ENCODE assay signal across 13 cellular contexts in the genomic region with DNA sequence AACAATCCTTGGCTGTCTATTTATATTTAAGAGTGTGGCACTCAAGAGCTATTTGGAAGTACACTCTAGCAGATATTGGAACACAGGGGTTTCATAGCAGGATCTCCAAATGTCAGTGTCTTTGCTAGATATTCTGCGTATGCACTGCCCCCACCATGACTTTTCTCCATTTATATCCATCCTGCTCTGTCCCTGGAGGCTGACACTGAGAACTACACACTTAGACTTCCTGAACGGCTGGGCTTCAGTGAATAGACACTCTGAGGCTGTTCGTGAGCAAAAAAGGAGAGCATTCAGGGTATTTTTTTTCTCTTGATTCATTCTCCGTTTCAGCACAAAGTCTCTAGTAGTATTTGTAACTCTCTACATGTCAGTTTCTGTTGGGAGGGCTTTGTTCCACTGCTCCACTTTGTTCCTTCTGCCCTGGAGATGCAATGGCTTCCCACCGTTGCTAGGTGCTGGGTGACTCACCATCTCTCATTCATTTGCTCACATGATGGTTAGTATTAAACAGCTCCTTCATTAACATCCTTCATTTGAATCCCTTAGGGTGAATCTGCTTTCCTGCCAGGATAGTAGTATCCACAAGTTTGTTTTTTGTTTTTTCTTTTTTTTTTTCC.
DNase-seq lines count a peak whose midpoint lies in the region; ATAC-seq, FAIRE-seq and TF ChIP-seq lines count a peak whose summit lies in the region.
"Had no signal": no experiment of that assay in that cellular context is flagged by ENCODE, and none has a peak within 500 bp of the region (broad histone marks: within the 10 kb centered on the region; RNA-seq: fewer than 3 reads in every experiment).

No MANE protein-coding gene starts in this region.

- no peaks in the 10 kb centered on the region for H3K27me3 Mint-ChIP-seq in neural crest cell (ENCODE audit: low read depth)
- H3K27me3 Mint-ChIP-seq: stimulated activated naive B cell treated with anti-CD40 and anti-IgM and Interleukin-4, amounts not matched to agents 10 μg/mL and 1 μg/mL and 100 μg/mL, for 72 hours had no signal

- H2AFZ ChIP-seq in GM12878 (ENCODE audit: control insufficient read depth, low read depth, low read length) = no peak overlapping the region
- H2AFZ ChIP-seq: GM23248 had no signal

- no peaks in the 10 kb centered on the region for H3K36me3 Mint-ChIP-seq in neural crest cell (ENCODE audit: low read depth)
- H3K36me3 Mint-ChIP-seq: stimulated activated naive B cell treated with anti-CD40 and anti-IgM and Interleukin-4, amounts not matched to agents 10 μg/mL and 1 μg/mL and 100 μg/mL, for 72 hours had no signal

- no peaks in the 10 kb centered on the region for H3K9me3 ChIP-seq in GM12878 (replicated peaks; ENCODE audit: control insufficient read depth, insufficient read depth, low read length)

- SMC1A ChIA-PET in GM12878 (lab: Charles Lee; ENCODE audit: uncharacterized antibody, unreplicated experiment) = interaction anchor here (1.0 to 2.2 kb wide), 3 partner anchors 9 to 198 kb away, joined by 3 to 8 read pairs (median 3); no protein-coding TSS in a partner anchor

- FAIRE-seq in GM12878 (lab: Jason Lieb, UNC) (no peak), GM12891 (lab: Jason Lieb, UNC) (no peak)

- no TSS peak for BruUV-seq in GM12878 (replicated peaks; lab: Mats Ljungman, UMichigan)

- DNase-seq in HT-29 (ENCODE audit: low spot score) = peak; percentile 15
- DNase-seq in GM12878 (ENCODE audit: low read depth, low spot score) = no peak
- peak; percentile 22 for DNase-seq in neural crest cell (ENCODE audit: low read depth, low spot score)
- no peak for DNase-seq in activated naive CD4-positive, alpha-beta T cell treated with Interleukin-2 at 50 U/mL for 16 hours
- no peak for DNase-seq in KBM-7
- no peak for DNase-seq in GM12891 (ENCODE audit: insufficient read length, low spot score)
- DNase-seq: activated CD8-positive, alpha-beta memory T cell treated with anti-CD3 and anti-CD28 coated beads, Interleukin-2, amount 50 U/mL, for 4 hours; GM23248; Karpas-422; left cardiac atrium; stimulated activated naive B cell treated with anti-CD40 and anti-IgM and Interleukin-4, amounts not matched to agents 10 μg/mL and 1 μg/mL and 100 μg/mL, for 72 hours had no signal

- H3K79me2 ChIP-seq in GM12878 (ENCODE audit: control insufficient read depth, insufficient read depth, low read length) = no peaks in the 10 kb centered on the region

- H3K4me2 ChIP-seq in GM12878 (ENCODE audit: control insufficient read depth, insufficient read depth) = no peak overlapping the region

- no peaks in the 10 kb centered on the region for H3K36me3 ChIP-seq in GM12878 (ENCODE audit: control insufficient read depth in 2 of 2, insufficient read depth in 2 of 2, low read length in 1 of 2)

- peak overlapping the region; percentile 25 for H3K4me3 Mint-ChIP-seq in neural crest cell
- H3K4me3 Mint-ChIP-seq: stimulated activated naive B cell treated with anti-CD40 and anti-IgM and Interleukin-4, amounts not matched to agents 10 μg/mL and 1 μg/mL and 100 μg/mL, for 72 hours had no signal

- CTCF ChIA-PET in GM12878 (lab: Yijun Ruan, JAX) = interaction anchor here (0.7 to 2.1 kb wide), 2 partner anchors 11 to 353 kb away, joined by 3 to 8 read pairs; no protein-coding TSS in a partner anchor

- H3K27me3 ChIP-seq in GM12878 (replicated peaks in 1 of 2; ENCODE audit: control insufficient read depth in 2 of 2, insufficient read depth in 2 of 2, low read length in 1 of 2) = no peaks in the 10 kb centered on the region

- H3K4me1 Mint-ChIP-seq in neural crest cell = peaks cover 22% of the 10 kb centered on the region
- H3K4me1 Mint-ChIP-seq: stimulated activated naive B cell treated with anti-CD40 and anti-IgM and Interleukin-4, amounts not matched to agents 10 μg/mL and 1 μg/mL and 100 μg/mL, for 72 hours had no signal

- no peak for TF ChIP-seq EP300 in GM12878 (IDR thresholded peaks at IDR 0.05; ENCODE audit: borderline replicate concordance in 1 of 2, control insufficient read depth in 1 of 2, low read depth in 2 of 2, low read length in 2 of 2)

- no peaks in the 10 kb centered on the region for H3K4me1 ChIP-seq in GM12878 (ENCODE audit: control insufficient read depth, insufficient read depth, low read length)

- H3K27ac ChIP-seq in GM12878 (ENCODE audit: control insufficient read depth, insufficient read depth) = no peak overlapping the region
- H3K27ac ChIP-seq: GM23248, SK-N-MC had no signal

- intact Hi-C loops in GM12878 (cut with micrococcal nuclease; ENCODE audit: unreplicated experiment) = no loop called here

- ATAC-seq in GM18520 (IDR thresholded peaks at IDR 0.05; ENCODE audit: unreplicated experiment) (peak; percentile 47), GM12878 (peak; percentile 81)
- ATAC-seq: left cardiac atrium; stimulated activated naive B cell treated with anti-CD40 and anti-IgM and Interleukin-4, amounts not matched to agents 10 μg/mL and 1 μg/mL and 100 μg/mL, for 72 hours had no signal

- H3K4me3 ChIP-seq in GM12878 = no peak overlapping the region
- H3K4me3 ChIP-seq: GM23248, SK-N-MC had no signal

- TF ChIP-seq POLR2A in GM12878 (IDR thresholded peaks at IDR 0.05; ENCODE audit: low read depth, low read length) (no peak), GM12891 (IDR thresholded peaks at IDR 0.05; ENCODE audit: low read depth, low read length) (no peak)

- peak overlapping the region; percentile 30 for H3K27ac Mint-ChIP-seq in neural crest cell (ENCODE audit: unreplicated experiment)
- H3K27ac Mint-ChIP-seq: stimulated activated naive B cell treated with anti-CD40 and anti-IgM and Interleukin-4, amounts not matched to agents 10 μg/mL and 1 μg/mL and 100 μg/mL, for 72 hours had no signal

- H3K9ac ChIP-seq in GM12878 (ENCODE audit: control insufficient read depth, insufficient read depth, low read length) = no peak overlapping the region
- H3K9ac ChIP-seq: GM23248 had no signal

- H3K9me3 Mint-ChIP-seq in neural crest cell = peaks cover 6% of the 10 kb centered on the region
- H3K9me3 Mint-ChIP-seq: stimulated activated naive B cell treated with anti-CD40 and anti-IgM and Interleukin-4, amounts not matched to agents 10 μg/mL and 1 μg/mL and 100 μg/mL, for 72 hours had no signal

- TF ChIP-seq CTCF in GM12878 (IDR thresholded peaks at IDR 0.05 in 2 of 3, conservative IDR thresholded peaks at IDR 0.05 in 1 of 3; ENCODE audit: control insufficient read depth in 2 of 3, extremely low read depth in 1 of 3, insufficient read depth in 1 of 3, low read depth in 3 of 3, low read length in 3 of 3) = no peak
- peak; percentile 49 for TF ChIP-seq CTCF in neural crest cell (conservative IDR thresholded peaks at IDR 0.05)

- RAD21 ChIA-PET in GM12878 (lab: Charles Lee; ENCODE audit: unreplicated experiment) = no interaction called here

- H4K20me1 ChIP-seq in GM12878 (ENCODE audit: control insufficient read depth, insufficient read depth) = no peaks in the 10 kb centered on the region

- 34% methylated on average over 5 of the region's 5 CpGs for WGBS in GM12878 (ENCODE audit: insufficient coverage, insufficient replicate concordance, low lambda C conversion rate, missing lambda C conversion rate)

- POLR2A ChIA-PET in GM12878 (lab: Charles Lee) = interaction anchor here (0.7 kb wide), 1 partner anchor 24 kb away, joined by 3 read pairs; no protein-coding TSS in a partner anchor

- in situ Hi-C loops in GM12878 (cut with MboI) = no loop called here
- in situ Hi-C loops in KBM-7 (cut with MboI; ENCODE audit: low pct_unique_long_range_greater_than_20kb, low sequenced_read_pairs) = no loop called here

- TF ChIP-seq RAD21 in GM12878 (IDR thresholded peaks at IDR 0.05; ENCODE audit: insufficient read depth, low read depth, low read length) = no peak

TF ChIP-seq in GM12878, 131 proteins besides CTCF, POLR2A, EP300 and RAD21 (continues in another document):
- TF ChIP-seq POLR2AphosphoS2 (IDR thresholded peaks at IDR 0.05; ENCODE audit: low read depth, low read length) (no peak), MTA3 (IDR thresholded peaks at IDR 0.05; ENCODE audit: borderline replicate concordance, low read length) (no peak), NR2C1 (IDR thresholded peaks at IDR 0.05) (no peak)
- TF ChIP-seq, protein P1, sequence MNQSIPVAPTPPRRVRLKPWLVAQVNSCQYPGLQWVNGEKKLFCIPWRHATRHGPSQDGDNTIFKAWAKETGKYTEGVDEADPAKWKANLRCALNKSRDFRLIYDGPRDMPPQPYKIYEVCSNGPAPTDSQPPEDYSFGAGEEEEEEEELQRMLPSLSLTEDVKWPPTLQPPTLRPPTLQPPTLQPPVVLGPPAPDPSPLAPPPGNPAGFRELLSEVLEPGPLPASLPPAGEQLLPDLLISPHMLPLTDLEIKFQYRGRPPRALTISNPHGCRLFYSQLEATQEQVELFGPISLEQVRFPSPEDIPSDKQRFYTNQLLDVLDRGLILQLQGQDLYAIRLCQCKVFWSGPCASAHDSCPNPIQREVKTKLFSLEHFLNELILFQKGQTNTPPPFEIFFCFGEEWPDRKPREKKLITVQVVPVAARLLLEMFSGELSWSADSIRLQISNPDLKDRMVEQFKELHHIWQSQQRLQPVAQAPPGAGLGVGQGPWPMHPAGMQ (IDR thresholded peaks at IDR 0.05; ENCODE audit: borderline replicate concordance) = no peak

TF ChIP-seq in GM12891, 5 proteins besides CTCF, POLR2A, EP300 and RAD21:
- no peak for TF ChIP-seq TAF1 (IDR thresholded peaks at IDR 0.05; ENCODE audit: low read depth, low read length)

Comparison
In these comparisons a context has a peak if more than half of its experiments do, and no peak if none do; other contexts are left out.
1. DNase-seq: peak in HT-29 (single experiment) and neural crest cell (single experiment); none in GM12878 (single experiment), activated naive CD4-positive, alpha-beta T cell treated with Interleukin-2 at 50 U/mL for 16 hours (single experiment), KBM-7 (single experiment) and GM12891 (single experiment).